In the genomic region with DNA sequence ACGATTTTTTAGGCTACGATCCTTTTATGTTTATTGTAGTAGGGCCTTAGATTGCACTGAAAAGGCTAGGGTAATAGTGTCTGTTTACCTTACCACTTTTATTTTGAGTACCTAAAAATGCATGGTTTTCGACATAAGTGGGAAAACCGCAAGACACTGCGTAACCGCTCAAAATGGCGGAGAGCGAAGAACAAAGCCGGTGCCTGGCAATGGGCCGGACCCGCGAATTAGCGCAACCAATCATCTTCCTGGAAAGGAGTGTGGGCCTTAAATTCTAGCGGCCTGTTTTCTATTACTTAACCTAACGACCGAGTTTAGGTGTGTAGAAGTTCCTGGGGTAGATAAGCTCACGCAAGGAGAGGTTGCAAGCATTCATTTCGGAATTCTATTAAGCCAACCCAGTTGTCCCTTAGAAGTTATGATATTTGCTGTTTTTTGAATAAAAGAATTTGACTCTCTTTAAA, we compare ENCODE assay signal across 8 cellular contexts.
DNase-seq lines count a peak whose midpoint lies in the region; ATAC-seq and TF ChIP-seq lines count a peak whose summit lies in the region.

No MANE protein-coding gene starts in this region.

- no peaks in the 10 kb centered on the region for H3K9me3 ChIP-seq in iPS-15b (ENCODE audit: control insufficient read depth, insufficient read depth, low read length)
- H3K9me3 ChIP-seq in skeletal muscle satellite cell (replicated peaks; ENCODE audit: low read length) = no peaks in the 10 kb centered on the region

- peak overlapping the region; percentile 97 for H3K9ac ChIP-seq in iPS-15b (ENCODE audit: low read depth, low read length)
- H3K9ac ChIP-seq in skeletal muscle satellite cell (ENCODE audit: low read depth, low read length) = peak overlapping the region; percentile 86

- ATAC-seq in HG03039 (IDR thresholded peaks at IDR 0.05; ENCODE audit: unreplicated experiment) = no peak

- POLR2A ChIA-PET in HEK293T (lab: Yijun Ruan, JAX) = interaction anchor here (0.7 to 6.9 kb wide), 31 partner anchors 9 to 1688 kb away, joined by 3 to 64 read pairs (median 5); a partner anchor contains a TSS

- in situ Hi-C loops in astrocyte of the spinal cord (cut with HindIII; ENCODE audit: low sequenced_read_pairs) = no loop called here

- H3K27me3 ChIP-seq in iPS-15b (ENCODE audit: control insufficient read depth, insufficient read depth, low read length) (no peaks in the 10 kb centered on the region), skeletal muscle satellite cell (ENCODE audit: control insufficient read depth, insufficient read depth, low read length) (peaks cover 15% of the 10 kb centered on the region)

- TF ChIP-seq CTCF in astrocyte of the spinal cord (IDR thresholded peaks at IDR 0.05; ENCODE audit: low read depth, low read length) = no peak

- DNase-seq in Daoy (ENCODE audit: low read depth) (peak; percentile 93), HEK293T (ENCODE audit: extremely low spot score) (peak; percentile 50), NCI-H187 (lab: John Stamatoyannopoulos, UW) (peak; percentile 79 to 80), T-helper 22 cell (ENCODE audit: low read depth) (peak; percentile 60), astrocyte of the spinal cord (ENCODE audit: low read depth, low spot score) (peak; percentile 94)

- CTCF ChIA-PET in HEK293T (lab: Yijun Ruan, JAX) = interaction anchor here (0.6 to 0.9 kb wide), 3 partner anchors 16 to 939 kb away, joined by 4 to 5 read pairs (median 4); a partner anchor contains a TSS

- no peaks in the 10 kb centered on the region for H3K36me3 ChIP-seq in iPS-15b (ENCODE audit: control insufficient read depth, insufficient read depth, low read length)
- no peaks in the 10 kb centered on the region for H3K36me3 ChIP-seq in skeletal muscle satellite cell (ENCODE audit: insufficient read depth, low read length)

- H3K4me1 ChIP-seq in iPS-15b (ENCODE audit: control insufficient read depth, insufficient read depth, low read length) (peaks cover 8% of the 10 kb centered on the region), skeletal muscle satellite cell (ENCODE audit: control insufficient read depth, insufficient read depth, low read length) (no peaks in the 10 kb centered on the region)

- H3K4me2 ChIP-seq in skeletal muscle satellite cell (ENCODE audit: low read length) = peak overlapping the region; percentile 85

- H3K4me3 ChIP-seq in astrocyte of the spinal cord (ENCODE audit: low read depth, low read length) (peak overlapping the region; percentile 91), iPS-15b (ENCODE audit: low read depth, low read length) (peak overlapping the region; percentile 84), skeletal muscle satellite cell (ENCODE audit: low read length) (peak overlapping the region; percentile 75)

TF ChIP-seq in HEK293T, 16 proteins besides CTCF, POLR2A, EP300 and RAD21:
- TF ChIP-seq NFRKB (IDR thresholded peaks at IDR 0.05) (peak; percentile 54; the same call in 1 of the 2 replicates), L3MBTL2 (conservative IDR thresholded peaks at IDR 0.05) (0 out of 2 replicates have a peak, but pooled peaks have one; percentile 25), BHLHE40 (IDR thresholded peaks at IDR 0.05; ENCODE audit: borderline replicate concordance) (no peak; the same call in 1 of the 2 replicates)
